Comparison of ENCODE assay signal across 22 cellular contexts in genomic region chr12:29572938-29573337, GRCh38.
DNase-seq lines count a peak whose midpoint lies in the region; ATAC-seq, FAIRE-seq and TF ChIP-seq lines count a peak whose summit lies in the region.
"Had no signal": no experiment of that assay in that cellular context is flagged by ENCODE, and none has a peak within 500 bp of the region (broad histone marks: within the 10 kb centered on the region; RNA-seq: fewer than 3 reads in every experiment).

No MANE protein-coding gene starts in this region.

- no peak overlapping the region for H3K4me2 ChIP-seq in mammary epithelial cell (ENCODE audit: insufficient read depth, low read depth, low read length)
- H3K4me2 ChIP-seq: BLaER1 treated with 17β-estradiol and CSF1 and Interleukin-3, amounts not matched to agents 10 nM and 100 nM had no signal

- dilution Hi-C loops in mammary epithelial cell (cut with HindIII; ENCODE audit: low sequenced_read_pairs), result no loop called here

- in situ Hi-C loops in mammary epithelial cell (cut with MboI; ENCODE audit: low sequenced_read_pairs in 2 of 2), result no loop called here

- H3K36me3 Mint-ChIP-seq in MCF 10A (ENCODE audit: insufficient read depth, unreplicated experiment), result peaks cover 72% of the 10 kb centered on the region

- BruUV-seq in MCF 10A (replicated peaks; lab: Mats Ljungman, UMichigan) (no TSS peak), mammary epithelial cell (replicated peaks; lab: Mats Ljungman, UMichigan) (no TSS peak)

- H2AFZ ChIP-seq in mammary epithelial cell (ENCODE audit: low read depth, low read length), result no peak overlapping the region

- H3K4me3 ChIP-seq in mammary epithelial cell (replicated peaks in 1 of 3; ENCODE audit: insufficient read depth in 1 of 3, low read depth in 2 of 3, low read length in 3 of 3) (no peak overlapping the region), cardiac fibroblast (replicated peaks in 1 of 2; ENCODE audit: low read depth in 2 of 2, low read length in 2 of 2) (no peak overlapping the region)
- H3K4me3 ChIP-seq: BLaER1 treated with 17β-estradiol and CSF1 and Interleukin-3, amounts not matched to agents 10 nM and 100 nM; MG63; SJSA1 had no signal

- intact Hi-C loops in MCF 10A (cut with micrococcal nuclease), result no loop called here
- intact Hi-C loops in mammary epithelial cell (cut with micrococcal nuclease), result no loop called here

- no peak overlapping the region for H3K27ac ChIP-seq in mammary epithelial cell (ENCODE audit: insufficient read depth, low read depth, low read length)
- H3K27ac ChIP-seq: BLaER1 treated with 17β-estradiol and CSF1 and Interleukin-3, amounts not matched to agents 10 nM and 100 nM; SJSA1 had no signal

- peak overlapping the region; percentile 47 for H3K27ac Mint-ChIP-seq in MCF 10A (ENCODE audit: low read depth, unreplicated experiment)
- H3K27ac Mint-ChIP-seq: CD4-positive, alpha-beta T cell had no signal

- TF ChIP-seq CTCF in MCF 10A (IDR thresholded peaks at IDR 0.05; ENCODE audit: unreplicated experiment) (no peak), mammary epithelial cell (conservative IDR thresholded peaks at IDR 0.05 in 1 of 2, IDR thresholded peaks at IDR 0.05 in 1 of 2; ENCODE audit: extremely low read depth in 1 of 2, insufficient read depth in 1 of 2, low read depth in 1 of 2, low read length in 2 of 2) (no peak), cardiac fibroblast (IDR thresholded peaks at IDR 0.05; ENCODE audit: low read depth, low read length) (no peak)

- H3K36me3 ChIP-seq in mammary epithelial cell (ENCODE audit: insufficient read depth, low read length), result peaks cover 6% of the 10 kb centered on the region
- H3K36me3 ChIP-seq: BLaER1 treated with 17β-estradiol and CSF1 and Interleukin-3, amounts not matched to agents 10 nM and 100 nM; MG63; SJSA1 had no signal

- no peaks in the 10 kb centered on the region for H3K9me3 ChIP-seq in mammary epithelial cell (replicated peaks; ENCODE audit: insufficient read depth, low read length)
- H3K9me3 ChIP-seq: MG63, SJSA1 had no signal

- no peak for DNase-seq in MCF 10A (ENCODE audit: unreplicated experiment)
- no peak for DNase-seq in mammary epithelial cell
- DNase-seq in cardiac fibroblast (ENCODE audit: low read depth in 2 of 2), result peak; percentile 24 to 29
- DNase-seq in left lobe of liver (ENCODE audit: low spot score), result no peak
- no peak for DNase-seq in DMS53 (lab: John Stamatoyannopoulos, UW)
- no peak for DNase-seq in HTR-8/SVneo (ENCODE audit: insufficient read length, low spot score)
- no peak for DNase-seq in NCI-H446 treated with DMSO at 0.1 percent for 48 hours (lab: John Stamatoyannopoulos, UW)
- DNase-seq: 8988T; CD4-positive, alpha-beta T cell; GOT3; HCEC 1CT; KBM-7; MG63; NCI-H2029; NCI-H446; NCI-H526; NCI-H82; NK-92 treated with Interleukin-12 subunit alpha and Interleukin-12 subunit beta, amount 100 ng/mL, for 24 hours; PC-3 had no signal

- CTCF ChIA-PET in MCF 10A (lab: Yijun Ruan, JAX), result no interaction called here
- CTCF ChIA-PET in mammary epithelial cell (lab: Charles Lee; ENCODE audit: low non-redundant PET), result no interaction called here

- H3K9me3 Mint-ChIP-seq in MCF 10A (ENCODE audit: unreplicated experiment), result no peaks in the 10 kb centered on the region
- H3K9me3 Mint-ChIP-seq: CD4-positive, alpha-beta T cell had no signal

- no peaks in the 10 kb centered on the region for H3K27me3 ChIP-seq in mammary epithelial cell (ENCODE audit: insufficient read depth, low read length)
- H3K27me3 ChIP-seq: BLaER1 treated with 17β-estradiol and CSF1 and Interleukin-3, amounts not matched to agents 10 nM and 100 nM; MG63 had no signal

- H3K4me1 Mint-ChIP-seq in MCF 10A (ENCODE audit: insufficient read depth, unreplicated experiment), result no peaks in the 10 kb centered on the region

- no peaks in the 10 kb centered on the region for H3K27me3 Mint-ChIP-seq in MCF 10A (ENCODE audit: insufficient read depth, unreplicated experiment)

- peak; percentile 19 for ATAC-seq in left lobe of liver
- ATAC-seq: PC-3 had no signal

- no peak overlapping the region for H3K4me3 Mint-ChIP-seq in MCF 10A (ENCODE audit: unreplicated experiment)
- H3K4me3 Mint-ChIP-seq: CD4-positive, alpha-beta T cell had no signal

- H3K79me2 ChIP-seq in mammary epithelial cell (ENCODE audit: insufficient read depth, low read length), result no peaks in the 10 kb centered on the region

- no peaks in the 10 kb centered on the region for H3K4me1 ChIP-seq in mammary epithelial cell (ENCODE audit: insufficient read depth, low read length)

- FAIRE-seq in HTR-8/SVneo (lab: Jason Lieb, UNC), result no peak
- FAIRE-seq: D721Med had no signal

- no peaks in the 10 kb centered on the region for H4K20me1 ChIP-seq in mammary epithelial cell (ENCODE audit: insufficient read depth, low read length)
- H4K20me1 ChIP-seq: BLaER1 treated with 17β-estradiol and CSF1 and Interleukin-3, amounts not matched to agents 10 nM and 100 nM had no signal

- 100% methylated on average over 3 of the region's 4 CpGs for WGBS in mammary epithelial cell (ENCODE audit: low coverage, missing lambda C conversion rate)

- POLR2A ChIA-PET in MCF 10A (lab: Yijun Ruan, JAX), result interaction anchor here (0.8 kb wide), 1 partner anchor 97 kb away, joined by 3 read pairs; no protein-coding TSS in a partner anchor

- H3K9ac ChIP-seq in mammary epithelial cell (ENCODE audit: insufficient read depth, low read length), result no peak overlapping the region
- H3K9ac ChIP-seq: BLaER1 treated with 17β-estradiol and CSF1 and Interleukin-3, amounts not matched to agents 10 nM and 100 nM had no signal

Comparison
In these comparisons a context has a peak if more than half of its experiments do, and no peak if none do; other contexts are left out.
1. DNase-seq: peak in cardiac fibroblast (2 of 2); none in MCF 10A (single experiment), mammary epithelial cell (single experiment), left lobe of liver (single experiment), DMS53 (single experiment), HTR-8/SVneo (single experiment) and NCI-H446 treated with DMSO at 0.1 percent for 48 hours (single experiment).